9 cellular contexts compared by ENCODE assay signal in the genomic region with DNA sequence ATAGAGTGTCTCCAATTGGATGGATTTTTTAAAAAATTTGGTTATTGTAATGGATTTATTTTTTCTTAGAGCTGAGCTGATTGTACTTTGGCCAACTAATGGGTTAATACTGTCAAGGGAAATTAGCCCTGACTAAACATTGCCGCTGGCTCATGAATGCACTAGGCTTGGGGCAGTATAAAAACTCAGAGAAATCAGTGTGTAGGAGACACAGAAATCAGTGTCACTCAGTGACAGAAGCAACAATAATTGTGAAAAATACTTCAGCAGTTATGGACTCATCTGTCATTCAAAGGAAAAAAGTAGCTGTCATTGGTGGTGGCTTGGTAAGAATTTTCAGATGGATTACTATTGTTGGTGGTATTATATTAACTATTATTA. TPM values are rescaled to one million over a fixed set of nuclear protein-coding genes. Genes with fewer than 3 reads are reported as not detected.
DNase-seq lines count a peak whose midpoint lies in the region; ATAC-seq and TF ChIP-seq lines count a peak whose summit lies in the region.
"Had no signal": no experiment of that assay in that cellular context is flagged by ENCODE, and none has a peak within 500 bp of the region (broad histone marks: within the 10 kb centered on the region; RNA-seq: fewer than 3 reads in every experiment).

A gene (plus strand): TSS at position 206 of the 381 bp plus-strand sequence. CDS start 67 bp downstream, at position 273.

- peak within 1 kb of the TSS; percentile 83 for H3K27ac Mint-ChIP-seq in central memory CD8-positive, alpha-beta T cell (ENCODE audit: low read depth)
- H3K27ac Mint-ChIP-seq in natural killer cell: peak within 1 kb of the TSS; percentile 81 to 87

- peaks cover 4% of the 10 kb centered on the region for H3K36me3 Mint-ChIP-seq in central memory CD8-positive, alpha-beta T cell (ENCODE audit: insufficient read depth)
- no peaks in the 10 kb centered on the region for H3K36me3 Mint-ChIP-seq in natural killer cell

- no peaks in the 10 kb centered on the region for H3K9me3 ChIP-seq in MG63

- no peak for TF ChIP-seq CTCF in natural killer cell (IDR thresholded peaks at IDR 0.05)

- no peaks in the 10 kb centered on the region for H3K9me3 Mint-ChIP-seq in central memory CD8-positive, alpha-beta T cell
- H3K9me3 Mint-ChIP-seq in natural killer cell: no peaks in the 10 kb centered on the region

- H3K4me1 Mint-ChIP-seq in central memory CD8-positive, alpha-beta T cell: peaks cover 13% of the 10 kb centered on the region
- H3K4me1 Mint-ChIP-seq in natural killer cell: peaks cover 11 to 14% of the 10 kb centered on the region in 2 donors

- peak; percentile 40 for ATAC-seq in GM18511 (IDR thresholded peaks at IDR 0.05; ENCODE audit: unreplicated experiment)
- peak; percentile 14 for ATAC-seq in GM21825 (IDR thresholded peaks at IDR 0.05; ENCODE audit: unreplicated experiment)
- no peak for ATAC-seq in central memory CD8-positive, alpha-beta T cell (replicated peaks; ENCODE audit: extremely low read depth, poor library complexity, severe bottlenecking)
- peak in 1 of 3 donors; percentile 12 for ATAC-seq in natural killer cell

- H3K36me3 ChIP-seq in MG63 (no peaks in the 10 kb centered on the region), H7 (replicated peaks; ENCODE audit: control insufficient read depth, insufficient read depth, low read length) (no peaks in the 10 kb centered on the region)

- no peaks in the 10 kb centered on the region for H3K27me3 Mint-ChIP-seq in central memory CD8-positive, alpha-beta T cell
- peaks cover 7 to 18% of the 10 kb centered on the region in 2 donors for H3K27me3 Mint-ChIP-seq in natural killer cell (ENCODE audit: low read depth in 2 of 2)

- H3K4me3 ChIP-seq in MG63 (peak within 1 kb of the TSS; percentile 58), H7 (ENCODE audit: insufficient read depth, low read depth, low read length) (no peak within 1 kb of the TSS)

- intact Hi-C loops in natural killer cell (cut with micrococcal nuclease): loop anchor here (5.0 kb wide), 3 partner anchors 315 to 1795 kb away; a partner anchor contains a TSS

- H3K27me3 ChIP-seq in MG63 (peaks cover 13% of the 10 kb centered on the region), H7 (ENCODE audit: control insufficient read depth, insufficient read depth, low read length) (no peaks in the 10 kb centered on the region)

- DNase-seq in MG63 (no peak), natural killer cell (no peak), H7 (no peak), NCI-H1105 treated with DMSO at 0.1 percent for 48 hours (lab: John Stamatoyannopoulos, UW) (no peak)
- DNase-seq in central memory CD8-positive, alpha-beta T cell (ENCODE audit: low spot score in 2 of 2): no peak
- no peak for DNase-seq in stimulated activated CD4-positive, alpha-beta T cell treated with anti-CD3 and anti-CD28 coated beads, Interleukin-4, amount 100 ng/mL, for 24 hours

- H3K4me3 Mint-ChIP-seq in central memory CD8-positive, alpha-beta T cell: peak within 1 kb of the TSS; percentile 91
- H3K4me3 Mint-ChIP-seq in natural killer cell: peak within 1 kb of the TSS; percentile 99

RNA-seq across cellular contexts. Expression of the gene that starts here (rescaled TPM):
- total RNA-seq in MG63 (2014; rRNA removed; shearing (Covaris generic); ENCODE audit: low replicate concordance): not detected in 2 replicates
- 1 to 10 TPM in 1 of 3 donors, under 1 TPM in 1, not detected in 1; 0.97 to 1.1 TPM for total RNA-seq in natural killer cell
- total RNA-seq in H7 (2014; rRNA removed; shearing (Covaris generic)): 0.07 and 0.14 TPM in 2 replicates
- total RNA-seq: dermis microvascular lymphatic vessel endothelial cell had no signal
